In the genomic region with DNA sequence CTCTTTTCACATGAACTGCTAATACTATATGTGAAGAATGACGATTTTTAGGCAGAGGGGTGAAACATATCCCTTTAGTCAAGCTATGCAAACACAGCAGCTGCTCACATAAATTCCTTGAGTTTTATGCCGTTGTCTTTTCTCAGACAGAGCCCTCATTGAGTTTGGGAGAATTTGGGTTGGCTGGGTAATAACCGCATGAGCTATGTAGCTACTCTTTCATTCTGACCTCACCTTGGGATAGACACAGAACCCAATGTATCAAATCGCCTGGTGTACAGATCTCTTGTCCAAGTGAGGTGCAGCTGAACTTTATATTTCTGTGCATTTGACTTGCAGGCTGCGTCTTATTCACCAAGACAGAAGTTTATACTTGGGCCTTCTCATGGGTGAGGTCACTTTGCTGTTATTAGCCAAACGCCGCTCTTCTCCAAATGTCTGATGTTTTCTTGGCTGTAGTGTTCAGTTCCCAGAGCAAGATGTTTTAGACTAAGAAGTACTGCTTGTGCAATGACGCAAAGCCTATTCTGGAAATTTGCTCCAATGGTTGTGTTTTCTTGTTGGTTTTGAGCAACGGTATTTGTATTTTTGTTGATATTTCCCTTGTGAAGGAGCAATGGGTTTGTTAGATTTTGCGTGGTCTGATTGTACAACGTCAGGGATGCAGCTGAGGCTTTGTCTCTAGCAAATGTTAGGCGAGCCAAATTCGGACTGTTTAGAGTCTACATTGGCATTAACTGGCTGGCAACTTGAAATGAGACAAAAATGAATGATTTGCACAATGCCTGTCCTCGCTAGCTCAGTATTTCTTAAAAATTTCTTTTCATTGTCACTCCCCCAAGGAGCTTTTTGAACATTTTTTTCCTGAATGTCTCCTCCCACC, we compare ENCODE assay signal across 17 cellular contexts. TPM values are rescaled to one million over a fixed set of nuclear protein-coding genes. Genes with fewer than 3 reads are reported as not detected.
DNase-seq lines count a peak whose midpoint lies in the region; ATAC-seq and TF ChIP-seq lines count a peak whose summit lies in the region.
"Had no signal": no experiment of that assay in that cellular context is flagged by ENCODE, and none has a peak within 500 bp of the region (broad histone marks: within the 10 kb centered on the region; RNA-seq: fewer than 3 reads in every experiment).

No MANE protein-coding gene starts in this region.

- H3K36me3 ChIP-seq in fibroblast of lung (ENCODE audit: control insufficient read depth, insufficient read depth, low read length) (no peaks in the 10 kb centered on the region), suprapubic skin (no peaks in the 10 kb centered on the region)

- peak; percentile 85 for TF ChIP-seq EP300 in suprapubic skin (IDR thresholded peaks at IDR 0.05)

- no peaks in the 10 kb centered on the region for H3K79me2 ChIP-seq in fibroblast of lung (ENCODE audit: control insufficient read depth, insufficient read depth, low read length)

- 79% methylated on average over 14 of the region's 14 CpGs for WGBS in suprapubic skin

- H3K9me3 ChIP-seq in fibroblast of lung (ENCODE audit: control insufficient read depth, insufficient read depth, low read depth, low read length) (no peaks in the 10 kb centered on the region), suprapubic skin (no peaks in the 10 kb centered on the region)

- H3K4me3 ChIP-seq in fibroblast of lung (replicated peaks in 1 of 4; ENCODE audit: control extremely low read depth in 1 of 4, insufficient read depth in 1 of 4, low read depth in 3 of 4, low read length in 4 of 4) (peak overlapping the region in 1 of 4 experiments; percentile 26), suprapubic skin (no peak overlapping the region)

- no peak overlapping the region for H3K27ac ChIP-seq in fibroblast of lung (ENCODE audit: insufficient read depth, low read length)
- peak overlapping the region; percentile 54 for H3K27ac ChIP-seq in suprapubic skin
- H3K27ac ChIP-seq: RWPE1 had no signal

- TF ChIP-seq CTCF in fibroblast of lung (conservative IDR thresholded peaks at IDR 0.05 in 1 of 2, IDR thresholded peaks at IDR 0.05 in 1 of 2; ENCODE audit: low read depth in 1 of 2, low read length in 2 of 2), result no peak
- no peak for TF ChIP-seq CTCF in suprapubic skin (IDR thresholded peaks at IDR 0.05)

- H3K4me1 ChIP-seq in fibroblast of lung (ENCODE audit: control insufficient read depth, extremely low read depth, insufficient read depth, low read length) (no peaks in the 10 kb centered on the region), suprapubic skin (peaks cover 5% of the 10 kb centered on the region)

- DNase-seq in GM03348 (ENCODE audit: low spot score) (peak; percentile 19), fibroblast of lung (ENCODE audit: low read depth in 2 of 2) (peak; percentile 44 to 98), mucosa of gallbladder (ENCODE audit: low spot score) (peak; percentile 61), suprapubic skin (ENCODE audit: low spot score in 2 of 2) (no peak), NCI-H1694 treated with DMSO at 0.1 percent for 48 hours (lab: John Stamatoyannopoulos, UW) (no peak), NCI-H2171 treated with DMSO at 0.1 percent for 48 hours (lab: John Stamatoyannopoulos, UW) (no peak), activated gamma-delta T cell treated with Interleukin-2 at 50 U/mL for 16 hours (no peak)
- DNase-seq: activated CD4-positive, alpha-beta T cell treated with anti-CD3 and anti-CD28 coated beads for 1 hour; activated CD8-positive, alpha-beta memory T cell treated with anti-CD3 and anti-CD28 coated beads, Interleukin-2, amount 50 U/mL, for 48 hours; cerebellar nuclear complex; GDM1; MV-4-11; stimulated activated CD4-positive, alpha-beta T cell treated with anti-CD3 and anti-CD28 coated beads, Interleukin-12 subunit alpha, Interleukin-12 subunit beta, amount 100 ng/mL, for 4 hours; T-helper 2 cell had no signal

- no peak overlapping the region for H2AFZ ChIP-seq in fibroblast of lung (ENCODE audit: low read length)

- no peak for ATAC-seq in GM21526 (IDR thresholded peaks at IDR 0.05; ENCODE audit: low FRiP score, unreplicated experiment)
- ATAC-seq: HepG2 had no signal

- H4K20me1 ChIP-seq in fibroblast of lung (ENCODE audit: control insufficient read depth, extremely low read depth, insufficient read depth, low read length), result no peaks in the 10 kb centered on the region

- no peaks in the 10 kb centered on the region for H3K27me3 ChIP-seq in fibroblast of lung (ENCODE audit: control insufficient read depth, insufficient read depth, low read length)
- no peaks in the 10 kb centered on the region for H3K27me3 ChIP-seq in suprapubic skin

- H3K9ac ChIP-seq in fibroblast of lung (ENCODE audit: insufficient read depth, low read length), result no peak overlapping the region

- peak overlapping the region; percentile 13 for H3K4me2 ChIP-seq in fibroblast of lung (ENCODE audit: extremely low read depth, insufficient read depth, low read length)

- no peak for TF ChIP-seq POLR2A in suprapubic skin (IDR thresholded peaks at IDR 0.05)

RNA-seq across cellular contexts. Expression of gene SPARCL1, which starts 11.2 kb away (rescaled TPM):
- total RNA-seq in fibroblast of lung (2.3 and 4.1 TPM in 2 replicates), mucosa of gallbladder (539 TPM), suprapubic skin (100 to 1,000 TPM in 2 of 4 donors, 10 to 100 TPM in 2; 62.3 to 124 (median 84.0) TPM)
- 0.64 and 0.70 TPM in 2 replicates for polyA plus RNA-seq in fibroblast of lung
- polyA plus RNA-seq in fibroblast of lung (2012), result 0.36 and 0.37 TPM in 2 replicates
- not detected in 2 replicates for polyA minus RNA-seq in fibroblast of lung (ENCODE audit: low replicate concordance)
- polyA plus RNA-seq: HepG2 had no signal

Comparison
In these comparisons a context has a peak if more than half of its experiments do, and no peak if none do; other contexts are left out.
1. DNase-seq: peak in GM03348 (single experiment), fibroblast of lung (2 of 2) and mucosa of gallbladder (single experiment); none in suprapubic skin (0 of 2), NCI-H1694 treated with DMSO at 0.1 percent for 48 hours (single experiment), NCI-H2171 treated with DMSO at 0.1 percent for 48 hours (single experiment) and activated gamma-delta T cell treated with Interleukin-2 at 50 U/mL for 16 hours (single experiment).
2. RNA of gene SPARCL1, which starts 11.2 kb away (total RNA-seq): 539 TPM in mucosa of gallbladder (single experiment) and 62.3 to 124 TPM in suprapubic skin; 2.3 to 4.1 TPM in fibroblast of lung; every median in the first group is over 10 times any median in the second.